Comparison of ENCODE assay signal across 8 cellular contexts in the genomic region with DNA sequence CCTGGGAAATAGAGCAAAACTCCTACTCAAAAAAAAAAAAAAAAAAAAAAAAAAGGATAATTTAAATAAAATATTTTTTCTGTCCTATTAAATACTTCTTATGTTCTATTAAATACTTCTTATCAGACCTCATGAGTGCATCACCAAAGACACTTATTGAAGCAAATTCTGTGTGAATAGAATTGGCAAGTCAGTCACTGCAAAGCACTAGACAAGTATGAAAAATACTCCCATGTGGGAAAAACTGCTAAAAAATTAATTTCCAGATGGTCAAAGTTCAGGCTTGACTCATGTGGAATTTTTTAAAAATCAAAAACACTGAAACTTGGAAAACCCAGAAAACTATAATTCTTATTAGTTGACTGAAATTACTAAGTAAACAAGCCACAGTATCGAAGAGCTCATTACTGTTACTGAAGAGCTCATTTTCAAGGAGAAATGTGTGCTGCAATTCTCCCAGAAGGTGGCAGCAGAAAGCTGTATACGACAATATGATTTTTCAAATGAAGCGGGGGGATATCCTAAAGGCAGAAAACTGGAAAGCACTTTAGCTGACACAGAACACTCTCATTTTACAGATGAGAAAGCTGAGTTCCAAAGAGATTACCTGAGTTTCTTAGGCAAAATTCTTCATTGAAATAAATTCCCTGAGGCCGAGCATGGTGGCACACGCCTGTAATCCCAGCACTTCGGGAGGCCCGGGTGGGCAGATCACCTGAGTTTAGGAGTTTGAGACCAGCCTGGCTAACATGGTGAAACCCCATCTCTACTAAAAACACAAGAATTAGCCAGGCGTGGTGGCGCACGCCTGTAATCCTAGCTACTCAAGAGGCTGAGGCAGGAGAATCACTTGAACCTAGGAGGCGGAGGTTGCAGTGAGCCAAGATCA. TPM values are rescaled to one million over a fixed set of nuclear protein-coding genes. Genes with fewer than 3 reads are reported as not detected.
DNase-seq lines count a peak whose midpoint lies in the region; ATAC-seq and TF ChIP-seq lines count a peak whose summit lies in the region.

No MANE protein-coding gene starts in this region.

- no peaks in the 10 kb centered on the region for H3K27me3 ChIP-seq in CD4-positive, alpha-beta T cell (ENCODE audit: control insufficient read depth, insufficient read depth, low read length)
- H3K27me3 ChIP-seq in GM23338 (ENCODE audit: insufficient read depth): no peaks in the 10 kb centered on the region

- TF ChIP-seq CTCF in CD4-positive, alpha-beta T cell (IDR thresholded peaks at IDR 0.05): peak; percentile 90
- TF ChIP-seq CTCF in GM23338 (conservative IDR thresholded peaks at IDR 0.05; ENCODE audit: low read depth in 2 of 2): peak; percentile 83 to 96
- TF ChIP-seq CTCF in WI38 (IDR thresholded peaks at IDR 0.05; ENCODE audit: low read depth, low read length): peak; percentile 55; the same call in 1 of the 2 replicates
- TF ChIP-seq CTCF in epithelial cell of esophagus (IDR thresholded peaks at IDR 0.05; ENCODE audit: insufficient read depth, low read depth, low read length, missing control alignments): peak; percentile 85

- ATAC-seq in CD4-positive, alpha-beta T cell (ENCODE audit: poor library complexity): peak; percentile 83
- ATAC-seq in GM23338 (peak; percentile 87), HG02571 (IDR thresholded peaks at IDR 0.05; ENCODE audit: unreplicated experiment) (no peak), GM19467 (IDR thresholded peaks at IDR 0.05; ENCODE audit: unreplicated experiment) (no peak)

- CTCF ChIA-PET in CD4-positive, alpha-beta T cell (lab: Charles Lee): interaction anchor here (0.5 to 5.7 kb wide), 29 partner anchors 8 to 261 kb away, joined by 3 to 80 read pairs (median 4); partner anchors contain the start of genes FBXO47, LASP1, LASP1NB and PLXDC1

- POLR2A ChIA-PET in CD4-positive, alpha-beta T cell (lab: Charles Lee): interaction anchor here (0.6 to 2.7 kb wide), 21 partner anchors 16 to 261 kb away, joined by 3 to 64 read pairs (median 4); partner anchors contain the start of genes FBXO47, LASP1, LASP1NB and PLXDC1

- no peaks in the 10 kb centered on the region for H3K36me3 Mint-ChIP-seq in CD4-positive, alpha-beta T cell (ENCODE audit: low read depth)
- no peaks in the 10 kb centered on the region for H3K36me3 Mint-ChIP-seq in GM23338 (ENCODE audit: low read depth)

- no peaks in the 10 kb centered on the region for H3K4me1 ChIP-seq in GM23338 (ENCODE audit: insufficient read depth)

- H2AFZ ChIP-seq in GM23338: no peak overlapping the region

- no peaks in the 10 kb centered on the region for H3K79me2 ChIP-seq in GM23338 (replicated peaks; ENCODE audit: insufficient read depth)

- peaks cover 6% of the 10 kb centered on the region for H3K4me1 Mint-ChIP-seq in CD4-positive, alpha-beta T cell (ENCODE audit: low read depth)
- H3K4me1 Mint-ChIP-seq in GM23338: no peaks in the 10 kb centered on the region

- H3K9me3 ChIP-seq in CD4-positive, alpha-beta T cell (ENCODE audit: control insufficient read depth, low read length): no peaks in the 10 kb centered on the region

- H3K36me3 ChIP-seq in GM23338 (ENCODE audit: insufficient read depth): no peaks in the 10 kb centered on the region

- H3K4me3 Mint-ChIP-seq in CD4-positive, alpha-beta T cell: no peak overlapping the region
- no peak overlapping the region for H3K4me3 Mint-ChIP-seq in GM23338

- no peaks in the 10 kb centered on the region for H3F3A ChIP-seq in GM23338 (replicated peaks; ENCODE audit: low read depth)

- H3K9me2 ChIP-seq in GM23338 (ENCODE audit: insufficient read depth): no peaks in the 10 kb centered on the region

- peak in 8 of 10 experiments; percentile 12 to 47 (median 30) for DNase-seq in CD4-positive, alpha-beta T cell
- DNase-seq in GM23338 (ENCODE audit: low spot score) (peak; percentile 89), NCI-H226 (peak; percentile 28), epithelial cell of esophagus (ENCODE audit: low read depth) (peak; percentile 68), mucosa of gallbladder (ENCODE audit: low spot score) (peak; percentile 44)

- H3K27me3 Mint-ChIP-seq in CD4-positive, alpha-beta T cell: no peaks in the 10 kb centered on the region
- peaks cover 6% of the 10 kb centered on the region for H3K27me3 Mint-ChIP-seq in GM23338 (ENCODE audit: insufficient read depth, low read depth, poor library complexity)

- no peaks in the 10 kb centered on the region for H3K9me3 Mint-ChIP-seq in CD4-positive, alpha-beta T cell
- H3K9me3 Mint-ChIP-seq in GM23338: no peaks in the 10 kb centered on the region; the same call in 2 of the 3 replicates

- H3K4me2 ChIP-seq in GM23338: no peak overlapping the region

- no peak overlapping the region for H3K4me3 ChIP-seq in GM23338
- H3K4me3 ChIP-seq in WI38 (ENCODE audit: low read depth, low read length): no peak overlapping the region
- no peak overlapping the region for H3K4me3 ChIP-seq in epithelial cell of esophagus (ENCODE audit: low read length)

- H3K27ac ChIP-seq in CD4-positive, alpha-beta T cell (ENCODE audit: low read depth, low read length): no peak overlapping the region
- no peak overlapping the region for H3K27ac ChIP-seq in GM23338 (ENCODE audit: low read depth)

- H3K27ac Mint-ChIP-seq in CD4-positive, alpha-beta T cell: no peak overlapping the region
- H3K27ac Mint-ChIP-seq in GM23338: no peak overlapping the region

- no peaks in the 10 kb centered on the region for H4K20me1 ChIP-seq in GM23338 (replicated peaks; ENCODE audit: insufficient read depth)

- intact Hi-C loops in CD4-positive, alpha-beta T cell (cut with DNase I, micrococcal nuclease): loop anchor here (1.0 to 10.0 kb wide), 7 partner anchors 86 to 262 kb away; partner anchors contain the start of gene LASP1 (in 1 of the 2)

TF ChIP-seq in GM23338, 12 proteins besides CTCF, POLR2A, EP300 and RAD21 (continues in another document):
- no peak for TF ChIP-seq EZH2 (IDR thresholded peaks at IDR 0.05; ENCODE audit: low read depth, unreplicated experiment)
- TF ChIP-seq ETS1 (IDR thresholded peaks at IDR 0.05): no peak
- no peak for TF ChIP-seq POLR2AphosphoS5 (IDR thresholded peaks at IDR 0.05; ENCODE audit: low read depth)
- TF ChIP-seq REST (IDR thresholded peaks at IDR 0.05; ENCODE audit: unreplicated experiment): no peak
- TF ChIP-seq ZNF331 (CRISPR knock-in tag; IDR thresholded peaks at IDR 0.05; ENCODE audit: low read depth): no peak
- TF ChIP-seq EZH2phosphoT487 (IDR thresholded peaks at IDR 0.05; ENCODE audit: unreplicated experiment): no peak
- TF ChIP-seq CREB1 (CRISPR knock-in tag; IDR thresholded peaks at IDR 0.05; ENCODE audit: low read depth): no peak
- TF ChIP-seq JUNB (IDR thresholded peaks at IDR 0.05; ENCODE audit: unreplicated experiment): no peak
- no peak for TF ChIP-seq STAT1 (IDR thresholded peaks at IDR 0.05; ENCODE audit: unreplicated experiment)

RNA-seq across cellular contexts. Expression of gene FBXO47, which starts 15.9 kb away (rescaled TPM):
- total RNA-seq in CD4-positive, alpha-beta T cell: not detected
- not detected in 2 replicates for total RNA-seq in GM23338 (2014; rRNA removed; shearing (Covaris generic))
- not detected in 2 replicates for polyA plus RNA-seq in GM23338 (2016; fragmentation: Nextera tagmentation; extraction: Ambion mirVana)
- total RNA-seq in mucosa of gallbladder: not detected

Comparison
In these comparisons a context has a peak if more than half of its experiments do, and no peak if none do; other contexts are left out.
1. ATAC-seq: peak in CD4-positive, alpha-beta T cell (single experiment) and GM23338 (single experiment); none in HG02571 (single experiment) and GM19467 (single experiment).
2. DNase-seq: peak in every context shown above with its lines; median percentile 89 in GM23338; 68 in epithelial cell of esophagus; 44 in mucosa of gallbladder; 30 in CD4-positive, alpha-beta T cell; 28 in NCI-H226.
3. Peak in every context shown above with its lines, with median percentiles within 50 percentile points of each other: CTCF ChIP-seq.